Comparison of ENCODE assay signal across 1 cellular context in the genomic region with DNA sequence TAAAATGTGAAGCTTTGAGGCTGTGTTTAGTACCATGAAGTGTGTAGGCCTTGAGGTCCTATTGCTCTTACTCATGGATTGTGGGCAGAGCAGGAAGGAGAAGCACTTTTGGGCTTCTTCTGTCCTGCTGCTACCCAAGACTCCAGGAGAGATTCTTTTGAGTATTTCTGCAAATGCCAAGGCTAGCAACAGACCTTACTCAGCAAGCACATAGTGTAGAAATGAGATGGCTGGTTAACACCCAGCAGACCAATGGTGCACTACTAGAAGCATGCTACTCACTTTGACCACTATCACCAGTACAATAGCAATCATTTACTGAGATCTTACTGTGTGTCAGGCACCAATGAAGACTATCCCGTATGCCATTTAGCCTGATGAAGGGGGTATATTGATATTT.
TF ChIP-seq lines count a peak whose summit lies in the region.

No MANE protein-coding gene starts in this region.

TF ChIP-seq in SK-N-SH, 30 proteins besides CTCF, POLR2A, EP300 and RAD21 (continued from another document):
- TF ChIP-seq ZBTB33 (IDR thresholded peaks at IDR 0.05; ENCODE audit: borderline replicate concordance, low read depth) (no peak), MEF2A (IDR thresholded peaks at IDR 0.05; ENCODE audit: borderline replicate concordance, low read depth) (no peak), FOSL2 (IDR thresholded peaks at IDR 0.05; ENCODE audit: borderline replicate concordance, low read depth) (no peak), GATA2 (CRISPR knock-in tag; IDR thresholded peaks at IDR 0.05) (no peak), USF1 (IDR thresholded peaks at IDR 0.05; ENCODE audit: borderline replicate concordance, low read depth) (no peak), CHD2 (IDR thresholded peaks at IDR 0.05; ENCODE audit: low read length, partially characterized antibody) (no peak), RFX5 (IDR thresholded peaks at IDR 0.05; ENCODE audit: low read length) (no peak), REST (IDR thresholded peaks at IDR 0.05; ENCODE audit: low read depth, low read length) (no peak), RXRA (IDR thresholded peaks at IDR 0.05; ENCODE audit: borderline replicate concordance, low read depth) (no peak), NRF1 (IDR thresholded peaks at IDR 0.05; ENCODE audit: low read depth, low read length) (no peak), FOXM1 (IDR thresholded peaks at IDR 0.05; ENCODE audit: low read depth) (no peak), TEAD4 (IDR thresholded peaks at IDR 0.05; ENCODE audit: borderline replicate concordance, insufficient read depth) (no peak), SMC3 (IDR thresholded peaks at IDR 0.05; ENCODE audit: low read depth, low read length) (no peak), TAF1 (IDR thresholded peaks at IDR 0.05; ENCODE audit: borderline replicate concordance, low read depth, low read length) (no peak), EZH2phosphoT487 (IDR thresholded peaks at IDR 0.05; ENCODE audit: borderline replicate concordance, low read depth) (no peak)
TF ChIP-seq in SK-N-SH: peak in this region for 0.
